Comparison of ENCODE assay signal across 23 cellular contexts in the genomic region with DNA sequence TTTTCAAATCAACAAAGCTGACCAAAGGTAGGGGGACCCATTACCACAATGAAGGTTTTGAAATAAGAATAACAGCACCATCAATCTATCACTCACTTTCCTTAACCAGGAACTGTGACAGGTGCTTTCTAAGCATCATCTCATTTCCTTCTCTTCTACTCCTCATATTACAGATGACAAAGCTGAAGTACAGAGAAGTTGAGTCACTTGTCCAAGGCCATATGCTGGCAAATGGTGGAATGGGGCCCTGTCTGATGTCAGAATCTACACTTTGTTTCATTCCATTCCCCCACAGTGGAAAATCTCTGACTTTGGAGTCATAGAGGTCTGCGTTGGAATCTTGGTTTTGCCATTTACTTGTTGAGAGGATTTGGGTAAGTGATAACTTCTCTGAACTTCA.
"Had no signal": no experiment of that assay in that cellular context is flagged by ENCODE, and none has a peak within 500 bp of the region (broad histone marks: within the 10 kb centered on the region; RNA-seq: fewer than 3 reads in every experiment).

No MANE protein-coding gene starts in this region.

- H3K9ac ChIP-seq: parathyroid adenoma had no signal

- H3K4me3 ChIP-seq: esophagus muscularis mucosa, hepatocyte, lung, prostate gland, right lobe of liver, spleen, stomach had no signal

- H3K4me2 ChIP-seq: hepatocyte had no signal

- H3K27me3 Mint-ChIP-seq: stimulated activated memory B cell treated with anti-CD40 and anti-IgM and Interleukin-4, amounts not matched to agents 10 μg/mL and 1 μg/mL and 100 μg/mL, for 72 hours had no signal

- H3K27me3 ChIP-seq: esophagus muscularis mucosa, hepatocyte, right lobe of liver, spleen, stomach had no signal

- H3K9me3 Mint-ChIP-seq: nephron progenitor cell; stimulated activated memory B cell treated with anti-CD40 and anti-IgM and Interleukin-4, amounts not matched to agents 10 μg/mL and 1 μg/mL and 100 μg/mL, for 72 hours had no signal

- H3K36me3 Mint-ChIP-seq: naive thymus-derived CD4-positive, alpha-beta T cell; stimulated activated memory B cell treated with anti-CD40 and anti-IgM and Interleukin-4, amounts not matched to agents 10 μg/mL and 1 μg/mL and 100 μg/mL, for 72 hours had no signal

- H3K27ac Mint-ChIP-seq: naive thymus-derived CD4-positive, alpha-beta T cell; nephron progenitor cell; stimulated activated memory B cell treated with anti-CD40 and anti-IgM and Interleukin-4, amounts not matched to agents 10 μg/mL and 1 μg/mL and 100 μg/mL, for 72 hours had no signal

- H3K27ac ChIP-seq: epithelial cell of prostate, esophagus muscularis mucosa, hepatocyte, parathyroid adenoma, prostate gland, right lobe of liver, spleen, stomach had no signal

- H2AFZ ChIP-seq: hepatocyte, parathyroid adenoma had no signal

- DNase-seq: effector memory CD4-positive, alpha-beta T cell; kidney; left colon; left ventricle myocardium superior; mesenchymal stem cell; naive thymus-derived CD4-positive, alpha-beta T cell; nephron progenitor cell; retina; right lobe of liver; spleen; stimulated activated CD4-positive, alpha-beta T cell treated with anti-CD3 and anti-CD28 coated beads, Interleukin-15, amount 100 ng/mL, for 24 hours; stimulated activated CD4-positive, alpha-beta T cell treated with anti-CD3 and anti-CD28 coated beads, Interleukin-1b, Interleukin-23, amount 100 ng/mL, for 48 hours; stimulated activated CD4-positive, alpha-beta T cell treated with anti-CD3 and anti-CD28 coated beads, Interleukin-4, amount 100 ng/mL, for 24 hours; stomach; substantia nigra; trophoblast cell had no signal

- H3K9me3 ChIP-seq: esophagus muscularis mucosa, prostate gland, right lobe of liver, spleen, stomach had no signal

- H3K36me3 ChIP-seq: esophagus muscularis mucosa, prostate gland, right lobe of liver, spleen, stomach had no signal

- ATAC-seq: left colon; left ventricle myocardium superior; naive thymus-derived CD4-positive, alpha-beta T cell; right lobe of liver; stimulated activated memory B cell treated with anti-CD40 and anti-IgM and Interleukin-4, amounts not matched to agents 10 μg/mL and 1 μg/mL and 100 μg/mL, for 72 hours had no signal

- H3K4me3 Mint-ChIP-seq: naive thymus-derived CD4-positive, alpha-beta T cell; nephron progenitor cell; stimulated activated memory B cell treated with anti-CD40 and anti-IgM and Interleukin-4, amounts not matched to agents 10 μg/mL and 1 μg/mL and 100 μg/mL, for 72 hours had no signal

- H3K4me1 Mint-ChIP-seq: naive thymus-derived CD4-positive, alpha-beta T cell; nephron progenitor cell had no signal

- H3K4me1 ChIP-seq: parathyroid adenoma, prostate gland had no signal

- H3K79me2 ChIP-seq: hepatocyte, parathyroid adenoma had no signal
